In the genomic region with DNA sequence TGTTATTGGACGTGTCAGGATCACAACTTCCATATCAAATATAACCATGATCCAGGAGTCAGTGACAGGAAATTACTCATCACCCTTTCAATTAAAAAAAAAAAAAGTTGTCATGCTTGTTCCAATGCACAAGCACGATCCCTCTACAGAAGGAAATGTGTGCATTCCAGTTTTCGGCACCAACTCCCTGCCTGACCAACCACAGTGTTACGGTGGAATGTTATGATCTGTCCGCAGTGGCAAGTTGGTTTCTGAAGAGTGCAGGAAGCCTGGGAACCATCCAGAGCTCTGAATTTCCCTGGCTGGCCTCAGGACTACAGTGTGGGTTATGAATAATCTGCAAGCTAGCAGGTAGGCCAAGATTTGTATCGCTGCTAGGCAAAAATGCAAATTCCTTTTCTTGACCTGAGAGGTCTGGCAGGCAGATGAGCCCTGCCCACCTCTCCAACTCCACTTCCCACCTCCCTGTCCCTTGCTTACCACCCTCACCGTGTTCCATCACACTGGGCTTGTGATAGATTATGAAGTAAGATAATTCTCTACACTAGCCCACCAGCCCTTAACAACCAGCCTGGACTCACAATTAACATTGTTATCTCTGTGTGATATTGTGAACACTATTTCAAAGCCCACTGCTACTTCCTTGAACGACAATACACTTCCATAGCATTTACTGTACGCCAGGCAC, we compare ENCODE assay signal across 11 cellular contexts. TPM values are rescaled to one million over a fixed set of nuclear protein-coding genes. Genes with fewer than 3 reads are reported as not detected.
DNase-seq lines count a peak whose midpoint lies in the region; ATAC-seq, FAIRE-seq and TF ChIP-seq lines count a peak whose summit lies in the region.
"Had no signal": no experiment of that assay in that cellular context is flagged by ENCODE, and none has a peak within 500 bp of the region (broad histone marks: within the 10 kb centered on the region; RNA-seq: fewer than 3 reads in every experiment).

No MANE protein-coding gene starts in this region.

- DNase-seq in H54 (ENCODE audit: insufficient read length, low spot score): peak; percentile 26
- no peak for DNase-seq in Right ventricle myocardium superior
- DNase-seq in stromal cell of bone marrow (ENCODE audit: low read depth): peak; percentile 36
- DNase-seq in ascending aorta (ENCODE audit: low spot score in 2 of 2): no peak
- DNase-seq in GDM1 (lab: John Stamatoyannopoulos, UW): no peak
- no peak for DNase-seq in NCI-H524 treated with DMSO at 0.1 percent for 48 hours (lab: John Stamatoyannopoulos, UW)
- DNase-seq: DND-41, glutamatergic neuron had no signal

- no peaks in the 10 kb centered on the region for H3K27me3 ChIP-seq in ascending aorta
- H3K27me3 ChIP-seq: vagina had no signal

- H3K27ac ChIP-seq in VCaP (peak overlapping the region; percentile 8; the same call in 1 of the 2 replicates), ascending aorta (no peak overlapping the region)
- H3K27ac ChIP-seq: vagina had no signal

- no peak for TF ChIP-seq POLR2A in H54 (IDR thresholded peaks at IDR 0.05; ENCODE audit: low read depth, low read length)

- FAIRE-seq in H54 (lab: Jason Lieb, UNC): no peak

- H3K36me3 ChIP-seq in ascending aorta: no peaks in the 10 kb centered on the region
- H3K36me3 ChIP-seq: vagina had no signal

- H3K4me3 ChIP-seq in ascending aorta: no peak overlapping the region
- H3K4me3 ChIP-seq: vagina had no signal

- H3K9me3 ChIP-seq in ascending aorta: no peaks in the 10 kb centered on the region
- H3K9me3 ChIP-seq: vagina had no signal

- peak; percentile 73 for ATAC-seq in Right ventricle myocardium superior (ENCODE audit: poor library complexity)

- no peaks in the 10 kb centered on the region for H3K4me1 ChIP-seq in ascending aorta
- H3K4me1 ChIP-seq: vagina had no signal

- intact Hi-C loops in Right ventricle myocardium superior (cut with DNase I) (no loop called here), ascending aorta (cut with DNase I) (no loop called here)

- TF ChIP-seq CTCF in VCaP (conservative IDR thresholded peaks at IDR 0.05) (no peak), ascending aorta (IDR thresholded peaks at IDR 0.05) (no peak)

RNA-seq across cellular contexts. Expression of a gene that starts 20.4 kb away (rescaled TPM):
- total RNA-seq in Right ventricle myocardium superior: 0.11 TPM
- not detected for total RNA-seq in ascending aorta
- total RNA-seq: activated T-helper 1 cell treated with anti-CD3 and anti-CD28 coated beads, Interleukin-12 subunit alpha, Interleukin-12 subunit beta, Interleukin-2, Interleukin-4 antibody, amounts not matched to agents 30 ng/mL and 10 ng/mL and 1 ng/mL, durations not matched to agents 14 hours and 24 hours and 36 hours; vagina had no signal

RNA-seq across cellular contexts. Expression of a gene that starts 52.4 kb away (rescaled TPM):
- total RNA-seq in Right ventricle myocardium superior (30.6 TPM), ascending aorta (7.7 TPM)

Comparison
In these comparisons a context has a peak if more than half of its experiments do, and no peak if none do; other contexts are left out.
1. DNase-seq: peak in H54 (single experiment) and stromal cell of bone marrow (single experiment); none in Right ventricle myocardium superior (single experiment), ascending aorta (0 of 2), GDM1 (single experiment) and NCI-H524 treated with DMSO at 0.1 percent for 48 hours (single experiment).